ENCODE assay signal across 10 cellular contexts in the genomic region with DNA sequence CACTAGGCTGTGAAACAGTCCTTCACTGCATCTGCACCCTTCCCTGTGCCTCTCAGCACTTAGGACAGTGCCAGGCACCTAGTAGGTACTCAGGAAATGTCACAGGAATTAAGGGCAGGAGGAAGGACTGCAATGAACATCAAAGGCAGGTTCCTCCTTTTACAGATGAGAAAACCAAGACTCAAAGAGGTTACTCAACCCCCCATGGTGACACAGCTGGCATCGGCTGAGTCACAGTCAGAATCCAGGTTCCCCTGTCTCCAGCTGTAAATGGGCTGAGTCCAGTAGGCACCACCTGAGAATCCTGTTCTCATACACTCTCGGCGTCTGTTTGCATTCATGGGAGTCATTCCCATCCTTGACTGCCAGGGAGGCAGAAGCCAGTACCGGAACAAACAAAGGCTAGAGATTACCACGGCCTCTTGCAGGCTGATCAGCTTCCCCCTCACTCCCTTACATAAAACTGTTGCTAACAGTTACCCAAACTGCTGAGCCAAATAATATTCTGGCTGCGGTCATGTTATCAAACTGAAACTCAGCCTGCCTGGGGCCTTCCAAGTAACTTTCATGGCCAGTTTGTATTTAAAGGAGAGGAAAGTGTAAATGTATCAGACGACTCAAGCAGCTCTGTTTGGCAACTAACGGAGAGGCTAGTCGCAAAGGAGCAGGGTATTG.
DNase-seq lines count a peak whose midpoint lies in the region; ATAC-seq and TF ChIP-seq lines count a peak whose summit lies in the region.
"Had no signal": no experiment of that assay in that cellular context is flagged by ENCODE, and none has a peak within 500 bp of the region (broad histone marks: within the 10 kb centered on the region; RNA-seq: fewer than 3 reads in every experiment).

No MANE protein-coding gene starts in this region.

- no peak for DNase-seq in breast epithelium (ENCODE audit: low spot score in 2 of 2)
- DNase-seq in MCF 10A (ENCODE audit: unreplicated experiment): no peak
- DNase-seq in choroid plexus epithelial cell (ENCODE audit: low read depth): peak; percentile 58
- DNase-seq in left lung: no peak
- DNase-seq in stimulated activated naive CD4-positive, alpha-beta T cell treated with Interleukin-2 at 50 U/mL for 16 hours (lab: John Stamatoyannopoulos, UW): no peak
- DNase-seq in GM13977 (ENCODE audit: low spot score): no peak
- DNase-seq: activated naive CD4-positive, alpha-beta T cell; NCI-H187 had no signal

- POLR2A ChIA-PET in MCF 10A (lab: Yijun Ruan, JAX): no interaction called here

- no peaks in the 10 kb centered on the region for H3K4me1 Mint-ChIP-seq in MCF 10A (ENCODE audit: insufficient read depth, unreplicated experiment)

- H3K9me3 Mint-ChIP-seq in MCF 10A (ENCODE audit: unreplicated experiment): no peaks in the 10 kb centered on the region

- intact Hi-C loops in breast epithelium (cut with DNase I; ENCODE audit: low total_unique reads) (no loop called here), MCF 10A (cut with micrococcal nuclease) (no loop called here), left lung (cut with DNase I) (no loop called here)

- no peaks in the 10 kb centered on the region for H3K4me1 ChIP-seq in breast epithelium
- H3K4me1 ChIP-seq in left lung: no peaks in the 10 kb centered on the region

- no peaks in the 10 kb centered on the region for H3K9me3 ChIP-seq in breast epithelium
- no peaks in the 10 kb centered on the region for H3K9me3 ChIP-seq in left lung

- CTCF ChIA-PET in MCF 10A (lab: Yijun Ruan, JAX): interaction anchor here (0.6 kb wide), 1 partner anchor 203 kb away, joined by 3 read pairs; no protein-coding TSS in a partner anchor

- H3K27me3 Mint-ChIP-seq in MCF 10A (ENCODE audit: insufficient read depth, unreplicated experiment): no peaks in the 10 kb centered on the region

- BruUV-seq in MCF 10A (replicated peaks; lab: Mats Ljungman, UMichigan): no TSS peak

- H3K4me3 ChIP-seq in breast epithelium (peak overlapping the region in 1 of 3 donors; percentile 0), choroid plexus epithelial cell (ENCODE audit: low read depth, low read length) (no peak overlapping the region), left lung (no peak overlapping the region)

- ATAC-seq in left lung: peak; percentile 80
- ATAC-seq in GM19351 (IDR thresholded peaks at IDR 0.05; ENCODE audit: unreplicated experiment): no peak
- ATAC-seq in GM21529 (IDR thresholded peaks at IDR 0.05; ENCODE audit: unreplicated experiment): no peak

- TF ChIP-seq POLR2A in breast epithelium (IDR thresholded peaks at IDR 0.05): no peak

- TF ChIP-seq CTCF in breast epithelium (IDR thresholded peaks at IDR 0.05): no peak
- no peak for TF ChIP-seq CTCF in MCF 10A (IDR thresholded peaks at IDR 0.05; ENCODE audit: unreplicated experiment)
- no peak for TF ChIP-seq CTCF in choroid plexus epithelial cell (conservative IDR thresholded peaks at IDR 0.05; ENCODE audit: low read depth, low read length)
- no peak for TF ChIP-seq CTCF in left lung (IDR thresholded peaks at IDR 0.05)
- TF ChIP-seq CTCF in GM13977 (IDR thresholded peaks at IDR 0.05; ENCODE audit: extremely low read depth, insufficient read depth, missing control alignments): no peak

- H3K27me3 ChIP-seq in breast epithelium (no peaks in the 10 kb centered on the region), left lung (no peaks in the 10 kb centered on the region)

- H3K36me3 ChIP-seq in breast epithelium: no peaks in the 10 kb centered on the region
- no peaks in the 10 kb centered on the region for H3K36me3 ChIP-seq in left lung

- in situ Hi-C loops in GM13977 (cut with MboI; ENCODE audit: low pct_unique_long_range_greater_than_20kb, low sequenced_read_pairs, unreplicated experiment): no loop called here

- H3K4me3 Mint-ChIP-seq in MCF 10A (ENCODE audit: unreplicated experiment): no peak overlapping the region

- H3K36me3 Mint-ChIP-seq in MCF 10A (ENCODE audit: insufficient read depth, unreplicated experiment): peaks cover 15% of the 10 kb centered on the region

- peak overlapping the region; percentile 56 to 58 for H3K27ac ChIP-seq in breast epithelium
- no peak overlapping the region for H3K27ac ChIP-seq in left lung

- H3K27ac Mint-ChIP-seq in MCF 10A (ENCODE audit: low read depth, unreplicated experiment): no peak overlapping the region

Comparison
In these comparisons a context has a peak if more than half of its experiments do, and no peak if none do; other contexts are left out.
1. H3K27ac ChIP-seq: peak in breast epithelium (2 of 2); none in left lung (0 of 2).